8 cellular contexts compared by ENCODE assay signal in genomic region chr6:44431118-44431725, GRCh38. TPM values are rescaled to one million over a fixed set of nuclear protein-coding genes. Genes with fewer than 3 reads are reported as not detected.
A peak's percentile ranks its signal among the peaks of the same experiment; 100 is the strongest.
DNase-seq lines count a peak whose midpoint lies in the region; ATAC-seq, FAIRE-seq and TF ChIP-seq lines count a peak whose summit lies in the region.

No MANE protein-coding gene starts in this region.

- dilution Hi-C loops in IMR-90 (cut with HindIII; ENCODE audit: low sequenced_read_pairs, unreplicated experiment), result no loop called here

- H4K8ac ChIP-seq in IMR-90 (ENCODE audit: low read depth in 2 of 2, low read length in 2 of 2), result no peak overlapping the region

- no peak overlapping the region for H3K56ac ChIP-seq in IMR-90 (ENCODE audit: extremely low read depth, insufficient read depth, low read length)

- intact Hi-C loops in IMR-90 (cut with micrococcal nuclease), result loop anchor here (1.0 kb wide), 2 partner anchors 25 to 44 kb away; no protein-coding TSS in a partner anchor

- no peak overlapping the region for H2AFZ ChIP-seq in IMR-90 (replicated peaks; ENCODE audit: low read length, poor library complexity)

- no TSS peak for BruUV-seq in IMR-90 (replicated peaks; lab: Mats Ljungman, UMichigan)

- H3K4ac ChIP-seq in IMR-90 (ENCODE audit: low read depth, low read length), result no peak overlapping the region

- TF ChIP-seq CTCF in IMR-90 (conservative IDR thresholded peaks at IDR 0.05; ENCODE audit: low read depth, low read length) (peak; percentile 85), RWPE2 (IDR thresholded peaks at IDR 0.05; ENCODE audit: poor library complexity, severe bottlenecking) (peak; percentile 86), brain microvascular endothelial cell (IDR thresholded peaks at IDR 0.05; ENCODE audit: low read depth, low read length, missing control alignments) (peak; percentile 67)

- H2AK5ac ChIP-seq in IMR-90 (ENCODE audit: low read depth, low read length), result no peak overlapping the region

- peaks cover 2% of the 10 kb centered on the region; the same call in 1 of the 2 replicates for H3K4me1 ChIP-seq in IMR-90 (ENCODE audit: control insufficient read depth, insufficient read depth, low read length)
- H3K4me1 ChIP-seq in RWPE2 (ENCODE audit: insufficient read depth, poor library complexity, severe bottlenecking), result no peaks in the 10 kb centered on the region

- H3K27me3 ChIP-seq in IMR-90 (ENCODE audit: control insufficient read depth, insufficient read depth, low read length) (no peaks in the 10 kb centered on the region), RWPE2 (ENCODE audit: insufficient read depth, poor library complexity, severe bottlenecking) (no peaks in the 10 kb centered on the region), brain microvascular endothelial cell (replicated peaks) (no peaks in the 10 kb centered on the region)

- CTCF ChIA-PET in IMR-90 (lab: Yijun Ruan, JAX), result interaction anchor here (1.1 to 1.8 kb wide), 5 partner anchors 13 to 32 kb away, joined by 3 to 8 read pairs (median 5); no protein-coding TSS in a partner anchor

- peak; percentile 96 for FAIRE-seq in islet of Langerhans (lab: Jason Lieb, UNC)

- no peak overlapping the region for H2AK9ac ChIP-seq in IMR-90 (replicated peaks; ENCODE audit: low read depth, low read length, poor library complexity)

- TF ChIP-seq POLR2A in IMR-90 (IDR thresholded peaks at IDR 0.05; ENCODE audit: low read depth, low read length), result no peak

- H3K9me3 ChIP-seq in IMR-90 (ENCODE audit: control insufficient read depth, insufficient read depth, low read length) (no peaks in the 10 kb centered on the region), RWPE2 (ENCODE audit: severe bottlenecking) (no peaks in the 10 kb centered on the region)

- no peaks in the 10 kb centered on the region for H3K9me1 ChIP-seq in IMR-90 (ENCODE audit: insufficient read depth, low read length)

- in situ Hi-C loops in IMR-90 (cut with MboI; ENCODE audit: low sequenced_read_pairs), result no loop called here
- in situ Hi-C loops in brain microvascular endothelial cell (cut with HindIII; ENCODE audit: low pct_ligation_motif_present, low sequenced_read_pairs), result no loop called here

- no peak overlapping the region for H2BK20ac ChIP-seq in IMR-90 (ENCODE audit: low read depth, low read length)

- no peak overlapping the region for H3K23ac ChIP-seq in IMR-90 (ENCODE audit: low read depth, low read length)

- H3K27ac ChIP-seq in IMR-90 (ENCODE audit: insufficient read depth, low read length) (no peak overlapping the region), RWPE2 (ENCODE audit: poor library complexity, severe bottlenecking) (no peak overlapping the region), brain microvascular endothelial cell (no peak overlapping the region)

- ATAC-seq in IMR-90 (ENCODE audit: low read depth) (peak; percentile 76), RWPE2 (ENCODE audit: low read depth) (peak; percentile 78)

- H3K36me3 ChIP-seq in IMR-90 (ENCODE audit: control insufficient read depth, insufficient read depth, low read length), result peaks cover 3% of the 10 kb centered on the region
- peaks cover 70% of the 10 kb centered on the region for H3K36me3 ChIP-seq in RWPE2 (ENCODE audit: low read depth)
- no peaks in the 10 kb centered on the region for H3K36me3 ChIP-seq in brain microvascular endothelial cell (replicated peaks)

- H2BK120ac ChIP-seq in IMR-90 (ENCODE audit: low read depth, low read length), result no peak overlapping the region

- H4K91ac ChIP-seq in IMR-90 (ENCODE audit: insufficient read depth, low read depth, low read length), result no peak overlapping the region

- H3K79me1 ChIP-seq in IMR-90 (ENCODE audit: low read depth in 1 of 2, low read length in 2 of 2), result peaks cover 7 to 16% of the 10 kb centered on the region in 2 experiments; a peak in 3 of 4 replicates

- no CpG with 5 or more reads among the region's 1 CpG for WGBS in IMR-90 (ENCODE audit: extremely low coverage in 2 of 2, insufficient read length in 1 of 2), 2 experiments

- no peak overlapping the region for H2BK15ac ChIP-seq in IMR-90 (ENCODE audit: low read depth, low read length)

- no peak overlapping the region for H3K4me3 ChIP-seq in IMR-90 (ENCODE audit: insufficient read depth, low read depth, low read length)
- no peak overlapping the region for H3K4me3 ChIP-seq in RWPE2 (ENCODE audit: severe bottlenecking)
- H3K4me3 ChIP-seq in brain microvascular endothelial cell (ENCODE audit: low read depth, low read length), result no peak overlapping the region

- H2BK5ac ChIP-seq in IMR-90 (ENCODE audit: low read depth, low read length, poor library complexity, severe bottlenecking), result no peak overlapping the region

- POLR2A ChIA-PET in IMR-90 (lab: Charles Lee; ENCODE audit: unreplicated experiment), result no interaction called here

- no peak overlapping the region for H3K9ac ChIP-seq in IMR-90 (ENCODE audit: low read depth, low read length)

- no peak overlapping the region for H3K14ac ChIP-seq in IMR-90 (replicated peaks; ENCODE audit: low read depth, low read length)

- peak; percentile 69 for DNase-seq in activated effector memory CD4-positive, alpha-beta T cell treated with anti-CD3 and anti-CD28 coated beads, Interleukin-2, amount 50 U/mL, for 16 hours
- no peak for DNase-seq in activated effector memory CD4-positive, alpha-beta T cell treated with Interleukin-2 at 50 U/mL for 16 hours
- DNase-seq in IMR-90 (peak; percentile 73), RWPE2 (ENCODE audit: low spot score) (no peak), brain microvascular endothelial cell (peak; percentile 65), HK-2 (ENCODE audit: unreplicated experiment) (no peak)
- peak; percentile 8 for DNase-seq in stimulated activated CD8-positive, alpha-beta memory T cell treated with anti-CD3 and anti-CD28 coated beads, Interleukin-15, amount 100 ng/mL, for 1 hour (ENCODE audit: low read depth)

- no peak overlapping the region for H3K18ac ChIP-seq in IMR-90 (ENCODE audit: low read depth, low read length)

- H4K5ac ChIP-seq in IMR-90 (ENCODE audit: low read depth, low read length), result no peak overlapping the region

- peak; percentile 88 for TF ChIP-seq RAD21 in IMR-90 (IDR thresholded peaks at IDR 0.05; ENCODE audit: low read length)

- no peak overlapping the region for H3K4me2 ChIP-seq in IMR-90 (ENCODE audit: low read depth, low read length)

- no peaks in the 10 kb centered on the region; the same call in 1 of the 2 replicates for H4K20me1 ChIP-seq in IMR-90 (ENCODE audit: insufficient read depth, low read length)

TF ChIP-seq in IMR-90, 13 proteins besides CTCF, POLR2A, EP300 and RAD21:
- peak; percentile 66 for TF ChIP-seq SMC3 (IDR thresholded peaks at IDR 0.05; ENCODE audit: low read depth, low read length)
- no peak for TF ChIP-seq RCOR1 (IDR thresholded peaks at IDR 0.05; ENCODE audit: insufficient replicate concordance, low read length)
TF ChIP-seq in IMR-90: peak in this region for 1.

RNA-seq across cellular contexts. Expression of gene CDC5L, which starts 43.7 kb away (rescaled TPM):
- total RNA-seq in IMR-90 (2012; rRNA removed), result 17.7 and 29.7 TPM in 2 replicates
- 8.9 and 9.9 TPM in 2 replicates for polyA plus RNA-seq in IMR-90 (2012; rRNA removed)
- 1.4 and 2.0 TPM in 2 replicates for polyA plus RNA-seq in IMR-90 (2012; cell fraction: cytosol; rRNA removed)
- 0.79 and 4.7 TPM in 2 replicates for polyA plus RNA-seq in IMR-90 (2012; cell fraction: nucleus; rRNA removed; ENCODE audit: low replicate concordance)

Comparison
In these comparisons a context has a peak if more than half of its experiments do, and no peak if none do; other contexts are left out.
1. DNase-seq: peak in activated effector memory CD4-positive, alpha-beta T cell treated with anti-CD3 and anti-CD28 coated beads, Interleukin-2, amount 50 U/mL, for 16 hours (single experiment), IMR-90 (single experiment), brain microvascular endothelial cell (single experiment) and stimulated activated CD8-positive, alpha-beta memory T cell treated with anti-CD3 and anti-CD28 coated beads, Interleukin-15, amount 100 ng/mL, for 1 hour (single experiment); none in activated effector memory CD4-positive, alpha-beta T cell treated with Interleukin-2 at 50 U/mL for 16 hours (single experiment), RWPE2 (single experiment) and HK-2 (single experiment).
2. Peak in every context shown above with its lines, with median percentiles within 50 percentile points of each other: CTCF ChIP-seq.